Comparison of ENCODE assay signal across 1 cellular context in genomic region chrX:70452143-70452733, GRCh38.
TF ChIP-seq lines count a peak whose summit lies in the region.

No MANE protein-coding gene starts in this region.

TF ChIP-seq in HEK293, 187 proteins besides CTCF, POLR2A, EP300 and RAD21 (continued from another document):
- TF ChIP-seq ZNF513 (tag by site-specific recombination; IDR thresholded peaks at IDR 0.05) = no peak
- peak; percentile 72 for TF ChIP-seq ZNF335 (tag by site-specific recombination; conservative IDR thresholded peaks at IDR 0.05)
- no peak for TF ChIP-seq SALL2 (tag by site-specific recombination; IDR thresholded peaks at IDR 0.05; ENCODE audit: borderline replicate concordance)
- TF ChIP-seq ZNF654 (tag by site-specific recombination; IDR thresholded peaks at IDR 0.05; ENCODE audit: low read depth) = peak; percentile 35
- TF ChIP-seq SETDB1 (IDR thresholded peaks at IDR 0.05; ENCODE audit: insufficient read length, low read length) = no peak
- 0 out of 2 replicates have a peak, but pooled peaks have one; percentile 14 for TF ChIP-seq ZFP69B (tag by site-specific recombination; IDR thresholded peaks at IDR 0.05)
- TF ChIP-seq ZBTB17 (tag by site-specific recombination; IDR thresholded peaks at IDR 0.05) = peak; percentile 45; the same call in 1 of the 2 replicates
